ENCODE assay signal across 8 cellular contexts in genomic region chr1:203038891-203039608, GRCh38. TPM values are rescaled to one million over a fixed set of nuclear protein-coding genes. Genes with fewer than 3 reads are reported as not detected.
DNase-seq lines count a peak whose midpoint lies in the region; ATAC-seq and TF ChIP-seq lines count a peak whose summit lies in the region.

No MANE protein-coding gene starts in this region.

- H2BK120ac ChIP-seq in mesendoderm (ENCODE audit: low read depth, low read length), result no peak overlapping the region

- H3K9me3 ChIP-seq in effector memory CD4-positive, alpha-beta T cell (ENCODE audit: control insufficient read depth, low read length), result no peaks in the 10 kb centered on the region

- H3K9me3 Mint-ChIP-seq in activated CD4-positive, alpha-beta memory T cell treated with anti-CD3 and anti-CD28 coated beads, Interleukin-2, amount 10 ng/mL, durations not matched to agents 7 days and 5 days, result no peaks in the 10 kb centered on the region

- H3K9ac ChIP-seq in mesendoderm (ENCODE audit: low read length), result no peak overlapping the region

- no peaks in the 10 kb centered on the region for H3K27me3 ChIP-seq in effector memory CD4-positive, alpha-beta T cell (replicated peaks; ENCODE audit: control insufficient read depth, insufficient read depth, low read length, poor library complexity, severe bottlenecking)
- H3K27me3 ChIP-seq in mesendoderm (ENCODE audit: insufficient read depth, low read length, poor library complexity), result no peaks in the 10 kb centered on the region

- no peak overlapping the region for H3K4ac ChIP-seq in mesendoderm (ENCODE audit: low read depth, low read length)

- no peaks in the 10 kb centered on the region for H3K79me1 ChIP-seq in mesendoderm (ENCODE audit: low read length)

- no peak overlapping the region for H2AK5ac ChIP-seq in mesendoderm (ENCODE audit: low read length)

- TF ChIP-seq CTCF in HFF-Myc (IDR thresholded peaks at IDR 0.05; ENCODE audit: low read depth, low read length, missing control alignments), result peak; percentile 96

- H2BK15ac ChIP-seq in mesendoderm (replicated peaks; ENCODE audit: low read depth), result no peak overlapping the region

- no peaks in the 10 kb centered on the region for H3K27me3 Mint-ChIP-seq in activated CD4-positive, alpha-beta memory T cell treated with anti-CD3 and anti-CD28 coated beads, Interleukin-2, amount 10 ng/mL, durations not matched to agents 7 days and 5 days

- H3K4me1 ChIP-seq in effector memory CD4-positive, alpha-beta T cell (ENCODE audit: control insufficient read depth, insufficient read depth, low read length, poor library complexity, severe bottlenecking), result no peaks in the 10 kb centered on the region
- peaks cover 6% of the 10 kb centered on the region for H3K4me1 ChIP-seq in mesendoderm (ENCODE audit: control insufficient read depth, low read depth, low read length)

- H4K8ac ChIP-seq in mesendoderm (ENCODE audit: low read depth, low read length), result no peak overlapping the region

- H3K56ac ChIP-seq in mesendoderm (ENCODE audit: low read length), result no peak overlapping the region

- H3K27ac Mint-ChIP-seq in activated CD4-positive, alpha-beta memory T cell treated with anti-CD3 and anti-CD28 coated beads, Interleukin-2, amount 10 ng/mL, durations not matched to agents 7 days and 5 days, result no peak overlapping the region

- H3K79me2 ChIP-seq in mesendoderm (ENCODE audit: control insufficient read depth, insufficient read depth, low read length), result no peaks in the 10 kb centered on the region

- DNase-seq in COLO829 (ENCODE audit: low spot score), result peak; percentile 87
- DNase-seq in HFF-Myc (ENCODE audit: extremely low read depth, low read depth), result no peak
- peak; percentile 80 for DNase-seq in NCI-H69 (lab: John Stamatoyannopoulos, UW)
- peak; percentile 67 for DNase-seq in activated CD4-positive, alpha-beta memory T cell treated with anti-CD3 and anti-CD28 coated beads, Interleukin-2, amount 10 ng/mL, durations not matched to agents 7 days and 5 days
- peak; percentile 8 to 25 (median 16) for DNase-seq in effector memory CD4-positive, alpha-beta T cell
- DNase-seq in mesendoderm, result peak; percentile 88
- peak; percentile 38 to 55 for DNase-seq in stimulated activated CD8-positive, alpha-beta memory T cell treated with anti-CD3 and anti-CD28 coated beads, Interleukin-2, amount 100 ng/mL, for 48 hours (ENCODE audit: low read depth in 2 of 2)

- WGBS in mesendoderm (ENCODE audit: extremely low coverage, insufficient coverage, low lambda C conversion rate), result no CpG with 5 or more reads among the region's 22 CpGs

- H4K5ac ChIP-seq in mesendoderm (ENCODE audit: low read length), result no peak overlapping the region

- POLR2A ChIA-PET in activated CD4-positive, alpha-beta memory T cell treated with anti-CD3 and anti-CD28 coated beads, Interleukin-2, amount 10 ng/mL, durations not matched to agents 7 days and 5 days (lab: Charles Lee), result interaction anchor here (1.2 kb wide), 1 partner anchor 16 kb away, joined by 3 read pairs; no protein-coding TSS in a partner anchor

- CTCF ChIA-PET in activated CD4-positive, alpha-beta memory T cell treated with anti-CD3 and anti-CD28 coated beads, Interleukin-2, amount 10 ng/mL, durations not matched to agents 7 days and 5 days (lab: Charles Lee), result interaction anchor here (0.5 to 5.5 kb wide), 40 partner anchors 9 to 873 kb away, joined by 3 to 105 read pairs (median 4); partner anchors contain the start of gene PPFIA4

- peaks cover 4% of the 10 kb centered on the region for H3K36me3 Mint-ChIP-seq in activated CD4-positive, alpha-beta memory T cell treated with anti-CD3 and anti-CD28 coated beads, Interleukin-2, amount 10 ng/mL, durations not matched to agents 7 days and 5 days (ENCODE audit: low read depth)

- H3K18ac ChIP-seq in mesendoderm (ENCODE audit: low read length), result no peak overlapping the region

- no peak overlapping the region for H3K27ac ChIP-seq in effector memory CD4-positive, alpha-beta T cell (ENCODE audit: insufficient read depth, low read length, poor library complexity, severe bottlenecking)
- H3K27ac ChIP-seq in mesendoderm (ENCODE audit: low read depth, low read length), result no peak overlapping the region

- no peak overlapping the region for H3K4me3 ChIP-seq in HFF-Myc (replicated peaks; ENCODE audit: low read depth, low read length)
- H3K4me3 ChIP-seq in effector memory CD4-positive, alpha-beta T cell (ENCODE audit: insufficient read depth, low read depth, low read length, poor library complexity, severe bottlenecking), result no peak overlapping the region
- no peak overlapping the region for H3K4me3 ChIP-seq in mesendoderm (ENCODE audit: low read length)

- H3K4me2 ChIP-seq in mesendoderm (ENCODE audit: low read length), result no peak overlapping the region

- H3K4me1 Mint-ChIP-seq in activated CD4-positive, alpha-beta memory T cell treated with anti-CD3 and anti-CD28 coated beads, Interleukin-2, amount 10 ng/mL, durations not matched to agents 7 days and 5 days, result peaks cover 10% of the 10 kb centered on the region

- ATAC-seq in HG03196 (IDR thresholded peaks at IDR 0.05; ENCODE audit: unreplicated experiment), result no peak

- no peaks in the 10 kb centered on the region for H3K36me3 ChIP-seq in effector memory CD4-positive, alpha-beta T cell (ENCODE audit: control insufficient read depth, insufficient read depth, low read length)
- H3K36me3 ChIP-seq in mesendoderm (ENCODE audit: control insufficient read depth, insufficient read depth, low read length), result no peaks in the 10 kb centered on the region

- no peak overlapping the region for H2BK5ac ChIP-seq in mesendoderm (ENCODE audit: low read length)

- no peak overlapping the region for H3K4me3 Mint-ChIP-seq in activated CD4-positive, alpha-beta memory T cell treated with anti-CD3 and anti-CD28 coated beads, Interleukin-2, amount 10 ng/mL, durations not matched to agents 7 days and 5 days

- H3K23ac ChIP-seq in mesendoderm (ENCODE audit: low read length), result no peak overlapping the region

RNA-seq across cellular contexts. Expression of gene PPFIA4, which starts 12.8 kb away (rescaled TPM):
- 10 to 100 TPM; 28.9 to 29.3 TPM for total RNA-seq in activated CD4-positive, alpha-beta memory T cell treated with anti-CD3 and anti-CD28 coated beads, Interleukin-2, amount 10 ng/mL, durations not matched to agents 7 days and 5 days
- 0.59 TPM for polyA plus RNA-seq in mesendoderm (2013, experiment 1 of 2)
- 0.83 TPM for polyA plus RNA-seq in mesendoderm (2013, experiment 2 of 2)

RNA-seq across cellular contexts. Expression of gene TMEM183A, which starts 31.9 kb away (rescaled TPM):
- total RNA-seq in activated CD4-positive, alpha-beta memory T cell treated with anti-CD3 and anti-CD28 coated beads, Interleukin-2, amount 10 ng/mL, durations not matched to agents 7 days and 5 days, result 10 to 100 TPM; 69.1 to 72.6 TPM
- polyA plus RNA-seq in mesendoderm (2013, experiment 1 of 2), result 78.9 TPM
- polyA plus RNA-seq in mesendoderm (2013, experiment 2 of 2), result 80.1 TPM

RNA-seq across cellular contexts. Expression of gene MYOG, which starts 46.8 kb away (rescaled TPM):
- total RNA-seq in activated CD4-positive, alpha-beta memory T cell treated with anti-CD3 and anti-CD28 coated beads, Interleukin-2, amount 10 ng/mL, durations not matched to agents 7 days and 5 days, result not detected
- 0.13 TPM for polyA plus RNA-seq in mesendoderm (2013, experiment 1 of 2)
- polyA plus RNA-seq in mesendoderm (2013, experiment 2 of 2), result 0.08 TPM
